In genomic region chr11:128852327-128853023, GRCh38 we compare ENCODE assay signal across 19 cellular contexts. TPM values are rescaled to one million over a fixed set of nuclear protein-coding genes. Genes with fewer than 3 reads are reported as not detected.
"Had no signal": no experiment of that assay in that cellular context is flagged by ENCODE, and none has a peak within 500 bp of the region (broad histone marks: within the 10 kb centered on the region; RNA-seq: fewer than 3 reads in every experiment).

No MANE protein-coding gene starts in this region.

- H3K4me3 ChIP-seq: breast epithelium had no signal

- H3K27ac ChIP-seq: breast epithelium, foreskin keratinocyte had no signal

- H3K4me1 ChIP-seq: breast epithelium, foreskin keratinocyte had no signal

- ATAC-seq: activated CD8-positive, alpha-beta memory T cell treated with anti-CD3 and anti-CD28 coated beads, Interleukin-2, amount 10 ng/mL, durations not matched to agents 7 days and 5 days; activated T-cell treated with anti-CD3 and anti-CD28 coated beads, Interleukin-2, amount 50 U/mL, for 4 hours; foreskin keratinocyte; natural killer cell; sciatic nerve had no signal

- H3K27me3 ChIP-seq: breast epithelium had no signal

- FAIRE-seq: keratinocyte had no signal

- H3K36me3 ChIP-seq: breast epithelium had no signal

- H3K9me3 ChIP-seq: breast epithelium had no signal

- DNase-seq: activated CD4-positive, alpha-beta T cell treated with anti-CD3 and anti-CD28 coated beads, Interleukin-2, amount 50 U/mL, for 4 hours; activated CD4-positive, CD25-positive, alpha-beta regulatory T cell treated with anti-CD3 and anti-CD28 coated beads, Interleukin-2, amount 50 U/mL, for 72 hours; activated CD8-positive, alpha-beta memory T cell treated with anti-CD3 and anti-CD28 coated beads, Interleukin-2, amount 10 ng/mL, durations not matched to agents 7 days and 5 days; activated gamma-delta T cell treated with Interleukin-2 at 50 U/mL for 16 hours; activated naive CD8-positive, alpha-beta T cell treated with anti-CD3 and anti-CD28 coated beads, Interleukin-2, amount 10 ng/mL, durations not matched to agents 7 days and 5 days; activated T-cell treated with anti-CD3 and anti-CD28 coated beads, Interleukin-2, amount 50 U/mL, for 4 hours; anterior cingulate cortex; foreskin keratinocyte; natural killer cell; stimulated activated CD4-positive, alpha-beta T cell treated with anti-CD3 and anti-CD28 coated beads, Interleukin-2, amount 100 ng/mL, for 24 hours; stimulated activated naive CD4-positive, alpha-beta T cell treated with Interleukin-2 at 50 U/mL for 16 hours; SW 1271 had no signal

RNA-seq across cellular contexts. Expression of gene KCNJ1, which starts 14.6 kb away (rescaled TPM):
- total RNA-seq: activated CD8-positive, alpha-beta memory T cell treated with anti-CD3 and anti-CD28 coated beads, Interleukin-2, amount 10 ng/mL, durations not matched to agents 7 days and 5 days; activated T-cell treated with anti-CD3 and anti-CD28 coated beads, Interleukin-2, amount 50 U/mL, for 4 hours; foreskin keratinocyte; mucosa of gallbladder; natural killer cell; posterior vena cava; temporal lobe; urinary bladder had no signal
- polyA plus RNA-seq: foreskin keratinocyte had no signal

RNA-seq across cellular contexts. Expression of gene KCNJ5, which starts 38.7 kb away (rescaled TPM):
- total RNA-seq: activated CD8-positive, alpha-beta memory T cell treated with anti-CD3 and anti-CD28 coated beads, Interleukin-2, amount 10 ng/mL, durations not matched to agents 7 days and 5 days; activated T-cell treated with anti-CD3 and anti-CD28 coated beads, Interleukin-2, amount 50 U/mL, for 4 hours had no signal
